ENCODE assay signal across 14 cellular contexts in the genomic region with DNA sequence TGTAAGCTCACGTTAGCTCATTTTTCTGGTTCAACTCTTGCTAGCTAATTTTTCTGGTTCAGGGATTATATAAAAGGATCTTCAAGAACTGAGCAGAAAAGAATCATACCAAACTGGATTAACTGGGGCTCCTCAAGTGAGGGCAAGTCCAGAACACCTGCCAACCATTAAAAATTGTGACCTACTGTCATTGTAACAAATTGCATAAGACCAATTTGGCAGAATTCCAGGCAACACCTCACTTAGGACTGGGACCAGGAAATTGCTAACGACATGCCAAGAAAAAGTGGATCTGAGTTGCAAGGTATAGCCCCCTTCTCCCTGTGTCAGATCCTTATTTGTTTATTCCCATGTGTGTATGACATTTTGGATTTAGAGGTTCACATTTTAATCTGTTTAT.
A peak's percentile ranks its signal among the peaks of the same experiment; 100 is the strongest.
DNase-seq lines count a peak whose midpoint lies in the region; FAIRE-seq and TF ChIP-seq lines count a peak whose summit lies in the region.
"Had no signal": no experiment of that assay in that cellular context is flagged by ENCODE, and none has a peak within 500 bp of the region (broad histone marks: within the 10 kb centered on the region; RNA-seq: fewer than 3 reads in every experiment).

No MANE protein-coding gene starts in this region.

- peak overlapping the region; percentile 8 for H3K27ac ChIP-seq in endothelial cell of umbilical vein (ENCODE audit: insufficient read depth, low read depth, low read length)
- H3K27ac ChIP-seq in small intestine (ENCODE audit: low read depth in 1 of 2, low read length in 1 of 2): no peak overlapping the region
- H3K27ac ChIP-seq: neural progenitor cell, upper lobe of left lung had no signal

- peaks cover 19% of the 10 kb centered on the region for H3K4me1 ChIP-seq in endothelial cell of umbilical vein (ENCODE audit: control insufficient read depth, extremely low read depth, insufficient read depth, low read length)
- H3K4me1 ChIP-seq in small intestine (ENCODE audit: control insufficient read depth in 2 of 2, insufficient read depth in 1 of 2, low read depth in 1 of 2, low read length in 1 of 2): peaks cover 0 to 2% of the 10 kb centered on the region in 2 donors
- H3K4me1 ChIP-seq in HAP-1: no peaks in the 10 kb centered on the region
- H3K4me1 ChIP-seq: neural progenitor cell had no signal

- DNase-seq in NCI-H2227 (lab: John Stamatoyannopoulos, UW; ENCODE audit: unreplicated experiment): peak; percentile 7
- DNase-seq in NCI-H2227 treated with DMSO at 0.1 percent for 48 hours (lab: John Stamatoyannopoulos, UW): no peak
- DNase-seq in NCI-H524 (lab: John Stamatoyannopoulos, UW): peak; percentile 89 to 94
- no peak for DNase-seq in endothelial cell of umbilical vein (ENCODE audit: low read depth, low spot score)
- DNase-seq in small intestine: peak; percentile 91
- no peak for DNase-seq in glomerular visceral epithelial cell (ENCODE audit: extremely low spot score)
- no peak for DNase-seq in GOT3 (lab: John Stamatoyannopoulos, UW)
- no peak for DNase-seq in HAP-1 (ENCODE audit: low spot score in 2 of 2)
- DNase-seq: activated CD8-positive, alpha-beta memory T cell treated with anti-CD3 and anti-CD28 coated beads for 24 hours; upper lobe of left lung had no signal

- no peak for TF ChIP-seq POLR2A in endothelial cell of umbilical vein (IDR thresholded peaks at IDR 0.05; ENCODE audit: low read depth, low read length)

- peaks cover 0 to 9% of the 10 kb centered on the region in 2 experiments for H3K27me3 ChIP-seq in endothelial cell of umbilical vein (ENCODE audit: control insufficient read depth in 2 of 2, insufficient read depth in 2 of 2, low read length in 2 of 2)
- no peaks in the 10 kb centered on the region for H3K27me3 ChIP-seq in small intestine (ENCODE audit: control insufficient read depth in 2 of 2, insufficient read depth in 2 of 2, low read length in 2 of 2)
- peaks cover 4% of the 10 kb centered on the region; the same call in 1 of the 2 replicates for H3K27me3 ChIP-seq in HAP-1 (ENCODE audit: low read depth)
- H3K27me3 ChIP-seq: MG63, neural progenitor cell, upper lobe of left lung had no signal

- CTCF ChIA-PET in endothelial cell of umbilical vein (lab: Charles Lee): interaction anchor here (1.0 kb wide), 1 partner anchor 9 kb away, joined by 3 read pairs; no protein-coding TSS in a partner anchor

- H3K79me2 ChIP-seq in endothelial cell of umbilical vein (ENCODE audit: control insufficient read depth, insufficient read depth, low read length): no peaks in the 10 kb centered on the region

- BruUV-seq in endothelial cell of umbilical vein (replicated peaks; lab: Mats Ljungman, UMichigan): no TSS peak

- H3K9ac ChIP-seq in endothelial cell of umbilical vein (replicated peaks; ENCODE audit: extremely low read depth, insufficient read depth, low read length): no peak overlapping the region
- H3K9ac ChIP-seq: neural progenitor cell had no signal

- H3K4me3 ChIP-seq in endothelial cell of umbilical vein (replicated peaks in 1 of 3; ENCODE audit: insufficient read depth in 1 of 3, low read depth in 1 of 3, low read length in 3 of 3) (no peak overlapping the region), small intestine (ENCODE audit: low read depth in 1 of 2, low read length in 2 of 2) (no peak overlapping the region), HAP-1 (no peak overlapping the region)
- H3K4me3 ChIP-seq: MG63, neural progenitor cell had no signal

- H2AFZ ChIP-seq in endothelial cell of umbilical vein (ENCODE audit: low read depth, low read length): no peak overlapping the region
- H2AFZ ChIP-seq: neural progenitor cell had no signal

- no peaks in the 10 kb centered on the region for H4K20me1 ChIP-seq in endothelial cell of umbilical vein (replicated peaks; ENCODE audit: control insufficient read depth, extremely low read depth, insufficient read depth, low read length)

- no peaks in the 10 kb centered on the region for H3K9me3 ChIP-seq in endothelial cell of umbilical vein (replicated peaks; ENCODE audit: control insufficient read depth, insufficient read depth, low read length)
- H3K9me3 ChIP-seq in small intestine (ENCODE audit: control insufficient read depth, low read depth): no peaks in the 10 kb centered on the region
- H3K9me3 ChIP-seq in HAP-1: no peaks in the 10 kb centered on the region
- H3K9me3 ChIP-seq: MG63, upper lobe of left lung had no signal

- WGBS in small intestine, 3 donors: 16 to 47% (median 35%) methylated on average over 2 of the region's 2 CpGs

- POLR2A ChIA-PET in endothelial cell of umbilical vein (lab: Charles Lee): no interaction called here

- FAIRE-seq in endothelial cell of umbilical vein (lab: Jason Lieb, UNC) (no peak), small intestine (lab: Jason Lieb, UNC) (no peak)
- FAIRE-seq: A204.1, frontal cortex had no signal

- H3K4me2 ChIP-seq in endothelial cell of umbilical vein (ENCODE audit: insufficient read depth, low read length): no peak overlapping the region
- H3K4me2 ChIP-seq: neural progenitor cell had no signal

- in situ Hi-C loops in HAP-1 (cut with MboI; ENCODE audit: low sequenced_read_pairs): no loop called here

- dilution Hi-C loops in endothelial cell of umbilical vein (cut with MboI; ENCODE audit: extremely low pct_ligation_motif_present, low sequenced_read_pairs): no loop called here

- H3K36me3 ChIP-seq in endothelial cell of umbilical vein (ENCODE audit: control insufficient read depth in 2 of 2, extremely low read depth in 1 of 2, insufficient read depth in 2 of 2, low read length in 2 of 2): no peaks in the 10 kb centered on the region
- no peaks in the 10 kb centered on the region for H3K36me3 ChIP-seq in small intestine (ENCODE audit: control insufficient read depth in 2 of 2, insufficient read depth in 2 of 2, low read length in 2 of 2)
- no peaks in the 10 kb centered on the region for H3K36me3 ChIP-seq in HAP-1 (replicated peaks)
- H3K36me3 ChIP-seq: MG63, neural progenitor cell, upper lobe of left lung had no signal

- no peak for TF ChIP-seq CTCF in endothelial cell of umbilical vein (IDR thresholded peaks at IDR 0.05; ENCODE audit: extremely low read depth in 1 of 2, insufficient read depth in 1 of 2, low read depth in 1 of 2, low read length in 2 of 2)

- no peaks in the 10 kb centered on the region for H3K9me1 ChIP-seq in endothelial cell of umbilical vein (replicated peaks; ENCODE audit: control insufficient read depth, extremely low read depth, insufficient read depth, low read length)

- intact Hi-C loops in endothelial cell of umbilical vein (cut with micrococcal nuclease): no loop called here

TF ChIP-seq in endothelial cell of umbilical vein, 7 proteins besides CTCF, POLR2A, EP300 and RAD21:
- TF ChIP-seq GATA2 (IDR thresholded peaks at IDR 0.05; ENCODE audit: insufficient read depth, insufficient read length, low read depth, low read length) (no peak), POLR2AphosphoS5 (IDR thresholded peaks at IDR 0.05; ENCODE audit: insufficient read depth, low read depth, low read length) (no peak), FOS (IDR thresholded peaks at IDR 0.05; ENCODE audit: borderline replicate concordance, insufficient read depth, low read length) (no peak), JUN (IDR thresholded peaks at IDR 0.05; ENCODE audit: borderline replicate concordance, insufficient read depth, insufficient read length, low read depth) (no peak), EZH2 (IDR thresholded peaks at IDR 0.05; ENCODE audit: borderline replicate concordance, low read depth, low read length, severe bottlenecking) (no peak), MYC (IDR thresholded peaks at IDR 0.05; ENCODE audit: low read depth, low read length) (no peak)
- TF ChIP-seq, protein P1, sequence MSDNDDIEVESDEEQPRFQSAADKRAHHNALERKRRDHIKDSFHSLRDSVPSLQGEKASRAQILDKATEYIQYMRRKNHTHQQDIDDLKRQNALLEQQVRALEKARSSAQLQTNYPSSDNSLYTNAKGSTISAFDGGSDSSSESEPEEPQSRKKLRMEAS (IDR thresholded peaks at IDR 0.05; ENCODE audit: insufficient read depth, insufficient read length): no peak

Comparison
In these comparisons a context has a peak if more than half of its experiments do, and no peak if none do; other contexts are left out.
1. DNase-seq: peak in NCI-H2227 (single experiment), NCI-H524 (2 of 2) and small intestine (single experiment); none in NCI-H2227 treated with DMSO at 0.1 percent for 48 hours (single experiment), endothelial cell of umbilical vein (single experiment), glomerular visceral epithelial cell (single experiment), GOT3 (single experiment) and HAP-1 (0 of 2).